ENCODE assay signal across 8 cellular contexts in the genomic region with DNA sequence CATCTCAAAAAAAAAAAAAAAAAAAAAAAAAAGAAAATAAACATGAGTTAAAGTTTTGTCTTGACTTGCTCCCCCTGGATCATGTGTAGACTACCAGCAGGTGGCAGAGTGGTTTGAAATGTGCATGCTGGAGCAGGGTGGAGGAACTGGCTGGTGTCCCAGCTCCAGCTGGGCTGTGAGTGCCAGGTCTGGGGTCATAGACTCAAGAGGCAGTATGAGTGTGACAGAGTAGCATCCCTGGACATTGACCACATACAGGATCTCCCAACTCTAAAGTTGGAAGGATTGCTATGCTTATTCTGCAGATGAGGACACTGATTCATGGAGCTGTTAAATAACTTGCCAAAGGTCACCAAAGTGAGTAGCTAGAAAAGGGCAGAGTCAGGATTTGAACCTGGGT.
DNase-seq lines count a peak whose midpoint lies in the region; ATAC-seq and TF ChIP-seq lines count a peak whose summit lies in the region.

No MANE protein-coding gene starts in this region.

- H3K27me3 ChIP-seq in DND-41 (ENCODE audit: insufficient read depth, low read length, poor library complexity) (peaks cover 8% of the 10 kb centered on the region), breast epithelium (no peaks in the 10 kb centered on the region), liver (ENCODE audit: control insufficient read depth in 4 of 4, insufficient read depth in 4 of 4, low read length in 3 of 4) (peaks cover 0 to 2% (median 0%) of the 10 kb centered on the region in 4 donors)

- no peaks in the 10 kb centered on the region for H3K9me3 ChIP-seq in DND-41 (ENCODE audit: insufficient read depth, low read length, severe bottlenecking)
- no peaks in the 10 kb centered on the region for H3K9me3 ChIP-seq in breast epithelium
- H3K9me3 ChIP-seq in liver (ENCODE audit: control insufficient read depth in 4 of 4, low read length in 3 of 4) = no peaks in the 10 kb centered on the region

- H3K9ac ChIP-seq in DND-41 (ENCODE audit: low read depth, low read length) (no peak overlapping the region), liver (ENCODE audit: low read depth in 1 of 2, low read length in 2 of 2) (no peak overlapping the region)

- H3K4me2 ChIP-seq in DND-41 (ENCODE audit: insufficient read depth, low read length) = no peak overlapping the region

- no peak for TF ChIP-seq POLR2A in breast epithelium (IDR thresholded peaks at IDR 0.05)

- TF ChIP-seq RAD21 in liver (IDR thresholded peaks at IDR 0.05) = peak; percentile 73 to 75

- intact Hi-C loops in breast epithelium (cut with DNase I; ENCODE audit: low total_unique reads) = no loop called here

- TF ChIP-seq CTCF in DND-41 (IDR thresholded peaks at IDR 0.05; ENCODE audit: borderline replicate concordance, extremely low read depth, low read length, poor library complexity, severe bottlenecking) = peak; percentile 35
- TF ChIP-seq CTCF in breast epithelium (IDR thresholded peaks at IDR 0.05) = peak in 2 of 3 donors; percentile 15 to 31
- peak; percentile 52 for TF ChIP-seq CTCF in liver (IDR thresholded peaks at IDR 0.05; ENCODE audit: low read depth, low read length, missing input control)

- H3K4me3 ChIP-seq in DND-41 (ENCODE audit: low read depth in 1 of 2, low read length in 2 of 2) (no peak overlapping the region), breast epithelium (no peak overlapping the region), liver (ENCODE audit: low read depth in 1 of 3, low read length in 3 of 3) (no peak overlapping the region)

- no peak for ATAC-seq in DND-41 (ENCODE audit: insufficient read depth, low read depth)
- ATAC-seq in HG02938 (IDR thresholded peaks at IDR 0.05; ENCODE audit: unreplicated experiment) = no peak
- ATAC-seq in GM18867 (IDR thresholded peaks at IDR 0.05; ENCODE audit: unreplicated experiment) = no peak

- in situ Hi-C loops in KBM-7 (cut with MboI; ENCODE audit: low pct_unique_long_range_greater_than_20kb, low sequenced_read_pairs) = no loop called here

- no peak overlapping the region for H2AFZ ChIP-seq in DND-41 (ENCODE audit: low read depth, low read length)

- no peaks in the 10 kb centered on the region for H3K36me3 ChIP-seq in DND-41 (ENCODE audit: insufficient read depth, low read length)
- H3K36me3 ChIP-seq in breast epithelium = no peaks in the 10 kb centered on the region
- no peaks in the 10 kb centered on the region for H3K36me3 ChIP-seq in liver (ENCODE audit: control insufficient read depth in 4 of 4, insufficient read depth in 3 of 4, low read depth in 1 of 4, low read length in 3 of 4)

- H3K4me1 ChIP-seq in DND-41 (ENCODE audit: insufficient read depth, low read length) = no peaks in the 10 kb centered on the region
- no peaks in the 10 kb centered on the region for H3K4me1 ChIP-seq in breast epithelium
- H3K4me1 ChIP-seq in liver (ENCODE audit: control insufficient read depth in 4 of 4, insufficient read depth in 4 of 4, low read length in 3 of 4) = no peaks in the 10 kb centered on the region

- H3K27ac ChIP-seq in DND-41 (ENCODE audit: low read length) = no peak overlapping the region
- H3K27ac ChIP-seq in breast epithelium = no peak overlapping the region
- no peak overlapping the region for H3K27ac ChIP-seq in liver (ENCODE audit: low read depth in 1 of 2, low read length in 2 of 2)

- DNase-seq in DND-41 = peak; percentile 11
- peak; percentile 5 for DNase-seq in KBM-7
- DNase-seq in breast epithelium (ENCODE audit: low spot score in 2 of 2) = no peak
- DNase-seq in NCI-H1436 (lab: John Stamatoyannopoulos, UW) = no peak
- no peak for DNase-seq in DMS153 treated with DMSO at 0.1 percent for 48 hours (lab: John Stamatoyannopoulos, UW; ENCODE audit: unreplicated experiment)

- no peaks in the 10 kb centered on the region for H4K20me1 ChIP-seq in DND-41 (ENCODE audit: insufficient read depth, low read length)

- no peaks in the 10 kb centered on the region for H3K79me2 ChIP-seq in DND-41 (ENCODE audit: insufficient read depth, low read length)

TF ChIP-seq in liver, 16 proteins besides CTCF, POLR2A, EP300 and RAD21:
- no peak for TF ChIP-seq GABPA (IDR thresholded peaks at IDR 0.05 in 1 of 2, conservative IDR thresholded peaks at IDR 0.05 in 1 of 2)
- TF ChIP-seq YY1 (IDR thresholded peaks at IDR 0.05) = no peak
- peak; percentile 18 to 21 for TF ChIP-seq HNF4A (conservative IDR thresholded peaks at IDR 0.05)
- TF ChIP-seq JUND (IDR thresholded peaks at IDR 0.05) = no peak
- no peak for TF ChIP-seq EGR1 (IDR thresholded peaks at IDR 0.05; ENCODE audit: low read depth in 2 of 2)
- no peak for TF ChIP-seq FOXA2 (IDR thresholded peaks at IDR 0.05)
- peak; percentile 16 to 22 for TF ChIP-seq RXRA (IDR thresholded peaks at IDR 0.05)
- no peak for TF ChIP-seq NR2F2 (IDR thresholded peaks at IDR 0.05)
- TF ChIP-seq, protein P1, sequence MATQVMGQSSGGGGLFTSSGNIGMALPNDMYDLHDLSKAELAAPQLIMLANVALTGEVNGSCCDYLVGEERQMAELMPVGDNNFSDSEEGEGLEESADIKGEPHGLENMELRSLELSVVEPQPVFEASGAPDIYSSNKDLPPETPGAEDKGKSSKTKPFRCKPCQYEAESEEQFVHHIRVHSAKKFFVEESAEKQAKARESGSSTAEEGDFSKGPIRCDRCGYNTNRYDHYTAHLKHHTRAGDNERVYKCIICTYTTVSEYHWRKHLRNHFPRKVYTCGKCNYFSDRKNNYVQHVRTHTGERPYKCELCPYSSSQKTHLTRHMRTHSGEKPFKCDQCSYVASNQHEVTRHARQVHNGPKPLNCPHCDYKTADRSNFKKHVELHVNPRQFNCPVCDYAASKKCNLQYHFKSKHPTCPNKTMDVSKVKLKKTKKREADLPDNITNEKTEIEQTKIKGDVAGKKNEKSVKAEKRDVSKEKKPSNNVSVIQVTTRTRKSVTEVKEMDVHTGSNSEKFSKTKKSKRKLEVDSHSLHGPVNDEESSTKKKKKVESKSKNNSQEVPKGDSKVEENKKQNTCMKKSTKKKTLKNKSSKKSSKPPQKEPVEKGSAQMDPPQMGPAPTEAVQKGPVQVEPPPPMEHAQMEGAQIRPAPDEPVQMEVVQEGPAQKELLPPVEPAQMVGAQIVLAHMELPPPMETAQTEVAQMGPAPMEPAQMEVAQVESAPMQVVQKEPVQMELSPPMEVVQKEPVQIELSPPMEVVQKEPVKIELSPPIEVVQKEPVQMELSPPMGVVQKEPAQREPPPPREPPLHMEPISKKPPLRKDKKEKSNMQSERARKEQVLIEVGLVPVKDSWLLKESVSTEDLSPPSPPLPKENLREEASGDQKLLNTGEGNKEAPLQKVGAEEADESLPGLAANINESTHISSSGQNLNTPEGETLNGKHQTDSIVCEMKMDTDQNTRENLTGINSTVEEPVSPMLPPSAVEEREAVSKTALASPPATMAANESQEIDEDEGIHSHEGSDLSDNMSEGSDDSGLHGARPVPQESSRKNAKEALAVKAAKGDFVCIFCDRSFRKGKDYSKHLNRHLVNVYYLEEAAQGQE (IDR thresholded peaks at IDR 0.05) = no peak

Comparison
In these comparisons a context has a peak if more than half of its experiments do, and no peak if none do; other contexts are left out.
1. DNase-seq: peak in DND-41 (single experiment) and KBM-7 (single experiment); none in breast epithelium (0 of 2), NCI-H1436 (single experiment) and DMS153 treated with DMSO at 0.1 percent for 48 hours (single experiment).
2. Peak in every context shown above with its lines, with median percentiles within 50 percentile points of each other: CTCF ChIP-seq.